9 cellular contexts compared by ENCODE assay signal in genomic region chr3:133894334-133895207, GRCh38. TPM values are rescaled to one million over a fixed set of nuclear protein-coding genes. Genes with fewer than 3 reads are reported as not detected.
DNase-seq lines count a peak whose midpoint lies in the region; ATAC-seq and TF ChIP-seq lines count a peak whose summit lies in the region.
"Had no signal": no experiment of that assay in that cellular context is flagged by ENCODE, and none has a peak within 500 bp of the region (broad histone marks: within the 10 kb centered on the region; RNA-seq: fewer than 3 reads in every experiment).

No MANE protein-coding gene starts in this region.

- H2BK5ac ChIP-seq in mesenchymal stem cell (ENCODE audit: low read depth, low read length, poor library complexity, severe bottlenecking): no peak overlapping the region

- no peaks in the 10 kb centered on the region for H3K4me1 Mint-ChIP-seq in activated T-cell treated with anti-CD3 and anti-CD28 coated beads, Interleukin-2, amount 50 U/mL, for 72 hours (ENCODE audit: low read depth)

- peak overlapping the region; percentile 49 for H2AFZ ChIP-seq in mesenchymal stem cell (ENCODE audit: low read depth, low read length)

- H2BK120ac ChIP-seq in mesenchymal stem cell (ENCODE audit: low read depth, low read length): no peak overlapping the region

- H2AK5ac ChIP-seq in mesenchymal stem cell (ENCODE audit: low read length, severe bottlenecking): no peak overlapping the region

- H3K4me3 Mint-ChIP-seq in activated T-cell treated with anti-CD3 and anti-CD28 coated beads, Interleukin-2, amount 50 U/mL, for 72 hours: peak overlapping the region; percentile 38 to 55

- no peaks in the 10 kb centered on the region for H3K36me3 Mint-ChIP-seq in activated T-cell treated with anti-CD3 and anti-CD28 coated beads, Interleukin-2, amount 50 U/mL, for 72 hours (ENCODE audit: insufficient read depth in 2 of 2)

- TF ChIP-seq CTCF in dorsolateral prefrontal cortex (IDR thresholded peaks at IDR 0.05 in 54 of 56, conservative IDR thresholded peaks at IDR 0.05 in 2 of 56; ENCODE audit: low read depth in 1 of 56, partially characterized antibody in 56 of 56) (peak in 1 of 56 donors; percentile 8), vagina (IDR thresholded peaks at IDR 0.05) (no peak)

- WGBS in mesenchymal stem cell: 6% methylated on average over 39 of the region's 52 CpGs

- H3K36me3 ChIP-seq in mesenchymal stem cell (ENCODE audit: control insufficient read depth in 1 of 2, insufficient read depth in 2 of 2, low read depth in 1 of 2, low read length in 2 of 2) (no peaks in the 10 kb centered on the region), vagina (no peaks in the 10 kb centered on the region)

- no peak overlapping the region for H3K4ac ChIP-seq in mesenchymal stem cell (ENCODE audit: low read depth in 1 of 2, low read length in 2 of 2)

- H3K14ac ChIP-seq in mesenchymal stem cell (ENCODE audit: low read length in 2 of 2): no peak overlapping the region

- no peaks in the 10 kb centered on the region for H3K79me1 ChIP-seq in mesenchymal stem cell (replicated peaks; ENCODE audit: low read length, poor library complexity, severe bottlenecking)

- H3K27ac ChIP-seq in dorsolateral prefrontal cortex (peak overlapping the region in 57 of 59 donors; percentile 4 to 96 (median 87)), mesenchymal stem cell (ENCODE audit: low read length, poor library complexity, severe bottlenecking) (no peak overlapping the region), vagina (no peak overlapping the region)

- no peak for DNase-seq in activated T-cell treated with anti-CD3 and anti-CD28 coated beads, Interleukin-2, amount 50 U/mL, for 72 hours
- no peak for DNase-seq in activated T-cell treated with anti-CD3 and anti-CD28 coated beads, Interleukin-2, amount 50 U/mL, for 1 hour
- DNase-seq in dorsolateral prefrontal cortex: peak in 2 of 10 donors; percentile 17 to 30
- DNase-seq in mesenchymal stem cell: no peak
- peak in 1 of 2 donors; percentile 87 for DNase-seq in vagina (ENCODE audit: extremely low spot score in 2 of 2)
- no peak for DNase-seq in SIG-M5 (lab: John Stamatoyannopoulos, UW)
- no peak for DNase-seq in NCI-H446 (lab: John Stamatoyannopoulos, UW)

- no peak overlapping the region for H2BK12ac ChIP-seq in mesenchymal stem cell (ENCODE audit: low read length in 2 of 2)

- H4K8ac ChIP-seq in mesenchymal stem cell (ENCODE audit: low read length): no peak overlapping the region

- H3K4me2 ChIP-seq in mesenchymal stem cell (ENCODE audit: low read length, poor library complexity, severe bottlenecking): peak overlapping the region; percentile 69

- ATAC-seq in activated T-cell treated with anti-CD3 and anti-CD28 coated beads, Interleukin-2, amount 50 U/mL, for 72 hours (replicated peaks in 1 of 2): peak in 1 of 2 donors; percentile 16
- no peak for ATAC-seq in HG02623 (IDR thresholded peaks at IDR 0.05; ENCODE audit: unreplicated experiment)
- ATAC-seq: activated CD4-positive, CD25-positive, alpha-beta regulatory T cell treated with anti-CD3 and anti-CD28 coated beads, Interleukin-2, amount 50 U/mL, for 24 hours had no signal

- intact Hi-C loops in dorsolateral prefrontal cortex (cut with DNase I): no loop called here
- intact Hi-C loops in vagina (cut with DNase I): no loop called here

- no peak overlapping the region for H3K9ac ChIP-seq in mesenchymal stem cell (ENCODE audit: low read length)

- no peak overlapping the region for H3K18ac ChIP-seq in mesenchymal stem cell (ENCODE audit: low read depth in 1 of 2, low read length in 2 of 2)

- no peak overlapping the region for H4K91ac ChIP-seq in mesenchymal stem cell (ENCODE audit: low read length)

- H3K9me3 ChIP-seq in mesenchymal stem cell (ENCODE audit: control insufficient read depth, low read length) (no peaks in the 10 kb centered on the region), vagina (no peaks in the 10 kb centered on the region)

- H3K9me3 Mint-ChIP-seq in activated T-cell treated with anti-CD3 and anti-CD28 coated beads, Interleukin-2, amount 50 U/mL, for 72 hours: no peaks in the 10 kb centered on the region

- peaks cover 36% of the 10 kb centered on the region for H3K27me3 Mint-ChIP-seq in activated T-cell treated with anti-CD3 and anti-CD28 coated beads, Interleukin-2, amount 50 U/mL, for 72 hours (ENCODE audit: low read depth)

- no peak overlapping the region for H3K23ac ChIP-seq in mesenchymal stem cell (ENCODE audit: low read length in 2 of 2)

- H3K27me3 ChIP-seq in dorsolateral prefrontal cortex (no peaks in the 10 kb centered on the region), mesenchymal stem cell (ENCODE audit: control insufficient read depth in 1 of 2, insufficient read depth in 1 of 2, low read length in 2 of 2) (peaks cover 36 to 57% of the 10 kb centered on the region in 2 experiments), vagina (no peaks in the 10 kb centered on the region)

- H3K27ac Mint-ChIP-seq in activated T-cell treated with anti-CD3 and anti-CD28 coated beads, Interleukin-2, amount 50 U/mL, for 72 hours: no peak overlapping the region

- H2BK15ac ChIP-seq in mesenchymal stem cell (ENCODE audit: low read depth, poor library complexity, severe bottlenecking): no peak overlapping the region

- peak overlapping the region; percentile 55 to 89 (median 76) for H3K4me3 ChIP-seq in dorsolateral prefrontal cortex
- peak overlapping the region; percentile 72 to 85 for H3K4me3 ChIP-seq in mesenchymal stem cell (ENCODE audit: insufficient read depth in 1 of 2, low read depth in 1 of 2, low read length in 2 of 2)
- peak overlapping the region; percentile 57 to 80 for H3K4me3 ChIP-seq in vagina

- H3K4me1 ChIP-seq in mesenchymal stem cell (ENCODE audit: control insufficient read depth, insufficient read depth, low read depth, low read length) (peaks cover 20% of the 10 kb centered on the region), vagina (peaks cover 16% of the 10 kb centered on the region)

- TF ChIP-seq POLR2A in vagina (IDR thresholded peaks at IDR 0.05): no peak

RNA-seq across cellular contexts. Expression of gene RAB6B, which starts 1.1 kb away (rescaled TPM):
- total RNA-seq in activated T-cell treated with anti-CD3 and anti-CD28 coated beads, Interleukin-2, amount 50 U/mL, for 72 hours: 1 to 10 TPM; 2.6 to 7.2 TPM
- total RNA-seq in dorsolateral prefrontal cortex (100 to 1,000 TPM; 119 to 563 (median 431) TPM), vagina (3.7 TPM)
- 1.3 TPM for polyA plus RNA-seq in mesenchymal stem cell (2013, experiment 1 of 2)
- polyA plus RNA-seq in mesenchymal stem cell (2013, experiment 2 of 2): 1.3 TPM

Comparison
In these comparisons a context has a peak if more than half of its experiments do, and no peak if none do; other contexts are left out.
1. H3K27ac ChIP-seq: peak in dorsolateral prefrontal cortex (57 of 59); none in mesenchymal stem cell (single experiment) and vagina (single experiment).
2. RNA of gene RAB6B, which starts 1.1 kb away (total RNA-seq): 119 to 563 TPM in dorsolateral prefrontal cortex; 2.6 to 7.2 TPM in activated T-cell treated with anti-CD3 and anti-CD28 coated beads, Interleukin-2, amount 50 U/mL, for 72 hours and 3.7 TPM in vagina (single experiment); every median in the first group is over 10 times any median in the second.
3. Peak in every context shown above with its lines, with median percentiles within 50 percentile points of each other: H3K4me3 ChIP-seq.